ENCODE assay signal across 23 cellular contexts in genomic region chr22:41567452-41567768, GRCh38. TPM values are rescaled to one million over a fixed set of nuclear protein-coding genes. Genes with fewer than 3 reads are reported as not detected.
DNase-seq lines count a peak whose midpoint lies in the region; ATAC-seq and TF ChIP-seq lines count a peak whose summit lies in the region.
"Had no signal": no experiment of that assay in that cellular context is flagged by ENCODE, and none has a peak within 500 bp of the region (broad histone marks: within the 10 kb centered on the region; RNA-seq: fewer than 3 reads in every experiment).

No MANE protein-coding gene starts in this region.

- H3K9ac ChIP-seq in neural progenitor cell, result no peak overlapping the region

- no peak overlapping the region for H3K4me2 ChIP-seq in neural progenitor cell

- no peaks in the 10 kb centered on the region for H3K36me3 Mint-ChIP-seq in neural progenitor cell
- H3K36me3 Mint-ChIP-seq in nephron progenitor cell (ENCODE audit: low read depth), result no peaks in the 10 kb centered on the region
- H3K36me3 Mint-ChIP-seq: CD8-positive, alpha-beta memory T cell had no signal

- peak overlapping the region; percentile 97 for H3K27ac ChIP-seq in left ventricle myocardium inferior (replicated peaks)
- H3K27ac ChIP-seq in adrenal gland, result peak overlapping the region in 3 of 5 donors; percentile 20 to 92 (median 79)
- no peak overlapping the region for H3K27ac ChIP-seq in neural progenitor cell
- H3K27ac ChIP-seq in tibial artery, result peak overlapping the region; percentile 91 to 97
- H3K27ac ChIP-seq: C4-2B, SJSA1 had no signal

- peaks cover 11% of the 10 kb centered on the region for H3K27me3 Mint-ChIP-seq in neural progenitor cell (ENCODE audit: insufficient read depth, low read depth)
- peaks cover 17% of the 10 kb centered on the region for H3K27me3 Mint-ChIP-seq in nephron progenitor cell (ENCODE audit: low read depth, poor library complexity)

- no peak for TF ChIP-seq POLR2A in adrenal gland (IDR thresholded peaks at IDR 0.05)

- peaks cover 62% of the 10 kb centered on the region for H3K4me1 ChIP-seq in left ventricle myocardium inferior
- H3K4me1 ChIP-seq in adrenal gland (replicated peaks in 1 of 2), result peaks cover 55 to 69% of the 10 kb centered on the region in 2 donors
- no peaks in the 10 kb centered on the region for H3K4me1 ChIP-seq in neural progenitor cell
- peaks cover 0 to 82% (median 49%) of the 10 kb centered on the region in 4 donors for H3K4me1 ChIP-seq in tibial artery

- H3K4me3 Mint-ChIP-seq in neural progenitor cell (no peak overlapping the region), nephron progenitor cell (no peak overlapping the region)
- H3K4me3 Mint-ChIP-seq: CD8-positive, alpha-beta memory T cell had no signal

- no peaks in the 10 kb centered on the region for H3F3A ChIP-seq in neural progenitor cell (ENCODE audit: low read depth)

- H3K4me1 Mint-ChIP-seq in neural progenitor cell (peaks cover 31% of the 10 kb centered on the region), nephron progenitor cell (peaks cover 23% of the 10 kb centered on the region)
- H3K4me1 Mint-ChIP-seq: CD8-positive, alpha-beta memory T cell had no signal

- H3K4me3 ChIP-seq in left ventricle myocardium inferior (no peak overlapping the region), adrenal gland (no peak overlapping the region), neural progenitor cell (no peak overlapping the region), tibial artery (no peak overlapping the region)
- H3K4me3 ChIP-seq: SJSA1 had no signal

- no peaks in the 10 kb centered on the region for H4K20me1 ChIP-seq in neural progenitor cell (ENCODE audit: low read depth)

- DNase-seq in left ventricle myocardium inferior (no peak), Right ventricle myocardium superior (no peak), adrenal gland (no peak), neural progenitor cell (ENCODE audit: low spot score) (no peak), tibial artery (no peak), nephron progenitor cell (no peak), hypothalamus (lab: John Stamatoyannopoulos, UW) (no peak)
- DNase-seq: Calu3; CD8-positive, alpha-beta memory T cell; DMS153; GOT3; Kasumi-1; NCI-H1417 treated with DMSO at 0.1 percent for 48 hours; NCI-H187 treated with DMSO at 0.1 percent for 48 hours; NCI-H2107; NCI-H69; NK-92 treated with Interleukin-12 subunit alpha and Interleukin-12 subunit beta, amount 100 ng/mL, for 24 hours had no signal

- H3K9me3 ChIP-seq in left ventricle myocardium inferior (replicated peaks) (no peaks in the 10 kb centered on the region), adrenal gland (replicated peaks in 1 of 3) (no peaks in the 10 kb centered on the region), neural progenitor cell (ENCODE audit: low read depth) (no peaks in the 10 kb centered on the region), tibial artery (no peaks in the 10 kb centered on the region)
- H3K9me3 ChIP-seq: SJSA1 had no signal

- H3K36me3 ChIP-seq in left ventricle myocardium inferior (peaks cover 7% of the 10 kb centered on the region), adrenal gland (replicated peaks in 1 of 2) (peaks cover 0 to 5% of the 10 kb centered on the region in 2 donors), neural progenitor cell (no peaks in the 10 kb centered on the region), tibial artery (peaks cover 8 to 11% (median 8%) of the 10 kb centered on the region in 3 donors)
- H3K36me3 ChIP-seq: SJSA1 had no signal

- H3K27ac Mint-ChIP-seq in neural progenitor cell (peak overlapping the region; percentile 57), nephron progenitor cell (no peak overlapping the region)

- no peak overlapping the region for H2AFZ ChIP-seq in neural progenitor cell (replicated peaks)

- no peak for TF ChIP-seq CTCF in left ventricle myocardium inferior (IDR thresholded peaks at IDR 0.05; ENCODE audit: borderline replicate concordance)
- TF ChIP-seq CTCF in adrenal gland (IDR thresholded peaks at IDR 0.05), result no peak
- TF ChIP-seq CTCF in neural progenitor cell (IDR thresholded peaks at IDR 0.05), result no peak
- TF ChIP-seq CTCF in tibial artery (IDR thresholded peaks at IDR 0.05), result no peak
- TF ChIP-seq CTCF in nephron progenitor cell (IDR thresholded peaks at IDR 0.05), result no peak

- no peak for ATAC-seq in Right ventricle myocardium superior (ENCODE audit: poor library complexity)
- ATAC-seq in HG02798 (IDR thresholded peaks at IDR 0.05; ENCODE audit: poor library complexity, unreplicated experiment), result no peak
- ATAC-seq: HCT116 had no signal

- intact Hi-C loops in left ventricle myocardium inferior (cut with micrococcal nuclease) (no loop called here), Right ventricle myocardium superior (cut with DNase I) (no loop called here), adrenal gland (cut with DNase I) (no loop called here), tibial artery (cut with DNase I; ENCODE audit: low total_unique reads) (no loop called here)

- H3K27me3 ChIP-seq in left ventricle myocardium inferior (ENCODE audit: low read depth) (peaks cover 7% of the 10 kb centered on the region), adrenal gland (no peaks in the 10 kb centered on the region), neural progenitor cell (no peaks in the 10 kb centered on the region), tibial artery (no peaks in the 10 kb centered on the region)
- H3K27me3 ChIP-seq: SJSA1 had no signal

- H3K9me3 Mint-ChIP-seq in neural progenitor cell (no peaks in the 10 kb centered on the region), nephron progenitor cell (no peaks in the 10 kb centered on the region)
- H3K9me3 Mint-ChIP-seq: CD8-positive, alpha-beta memory T cell had no signal

- H3K79me2 ChIP-seq in neural progenitor cell (ENCODE audit: low read depth), result no peaks in the 10 kb centered on the region

- 61 to 71% (median 64%) methylated on average over 3 of the region's 3 CpGs for WGBS in adrenal gland, 4 donors

RNA-seq across cellular contexts. Expression of gene CSDC2, which starts 6.6 kb away (rescaled TPM):
- total RNA-seq in left ventricle myocardium inferior, result 301 TPM
- 252 TPM for total RNA-seq in Right ventricle myocardium superior
- 100 to 1,000 TPM in 7 of 8 donors, 10 to 100 TPM in 1; 81.5 to 281 (median 183) TPM for total RNA-seq in adrenal gland
- 100 to 1,000 TPM in 2 of 3 donors, 1 to 10 TPM in 1; 7.5 to 368 (median 212) TPM for polyA plus RNA-seq in adrenal gland
- 1.3 TPM in 1 of 2 replicates, not detected in the other for total RNA-seq in neural progenitor cell (ENCODE audit: low replicate concordance)
- total RNA-seq: Calu3; CD8-positive, alpha-beta memory T cell; MCF 10A; NCI-H460; SJSA1 had no signal
- polyA plus RNA-seq: CD8-positive, alpha-beta memory T cell had no signal

RNA-seq across cellular contexts. Expression of gene PMM1, which starts 22.2 kb away (rescaled TPM):
- 18.4 TPM for total RNA-seq in left ventricle myocardium inferior
- 13.9 TPM for total RNA-seq in Right ventricle myocardium superior
- total RNA-seq in adrenal gland, result 100 to 1,000 TPM in 1 of 8 donors, 10 to 100 TPM in 7; 49.5 to 105 (median 74.0) TPM
- polyA plus RNA-seq in adrenal gland, result 10 to 100 TPM; 37.8 to 53.0 (median 43.0) TPM
- total RNA-seq in neural progenitor cell (ENCODE audit: low replicate concordance), result 9.3 and 13.5 TPM in 2 replicates

RNA-seq across cellular contexts. Expression of gene POLR3H, which starts 23.1 kb away (rescaled TPM):
- total RNA-seq in left ventricle myocardium inferior (15.8 TPM), Right ventricle myocardium superior (18.3 TPM), adrenal gland (10 to 100 TPM; 18.7 to 92.6 (median 41.8) TPM), neural progenitor cell (ENCODE audit: low replicate concordance) (15.2 and 18.7 TPM in 2 replicates)
- 10 to 100 TPM; 45.1 to 61.5 (median 53.6) TPM for polyA plus RNA-seq in adrenal gland

RNA-seq across cellular contexts. Expression of gene DESI1, which starts 53.4 kb away (rescaled TPM):
- total RNA-seq in left ventricle myocardium inferior (46.2 TPM), Right ventricle myocardium superior (38.4 TPM), adrenal gland (10 to 100 TPM; 11.4 to 64.7 (median 29.1) TPM), neural progenitor cell (ENCODE audit: low replicate concordance) (22.7 and 25.0 TPM in 2 replicates)
- polyA plus RNA-seq in adrenal gland, result 10 to 100 TPM; 47.5 to 82.8 (median 58.7) TPM

RNA-seq across cellular contexts. Expression of gene XRCC6, which starts 53.7 kb away (rescaled TPM):
- total RNA-seq in left ventricle myocardium inferior (155 TPM), Right ventricle myocardium superior (143 TPM), adrenal gland (100 to 1,000 TPM; 211 to 363 (median 240) TPM), neural progenitor cell (ENCODE audit: low replicate concordance) (526 and 546 TPM in 2 replicates)
- polyA plus RNA-seq in adrenal gland, result 100 to 1,000 TPM; 122 to 475 (median 216) TPM

Comparison
In these comparisons a context has a peak if more than half of its experiments do, and no peak if none do; other contexts are left out.
1. RNA of gene CSDC2, which starts 6.6 kb away (total RNA-seq): 301 TPM in left ventricle myocardium inferior (single experiment), 252 TPM in Right ventricle myocardium superior (single experiment) and 81.5 to 281 TPM in adrenal gland; 1.3 TPM in neural progenitor cell; every median in the first group is over 10 times any median in the second.